ENCODE assay signal across 1 cellular context in genomic region chr19:55661826-55662225, GRCh38.
A peak's percentile ranks its signal among the peaks of the same experiment; 100 is the strongest.
TF ChIP-seq lines count a peak whose summit lies in the region.

No MANE protein-coding gene starts in this region.

TF ChIP-seq in HEK293, 187 proteins besides CTCF, POLR2A, EP300 and RAD21:
- no peak for TF ChIP-seq ZNF701 (tag by site-specific recombination; IDR thresholded peaks at IDR 0.05)
- TF ChIP-seq SP2 (tag by site-specific recombination; IDR thresholded peaks at IDR 0.05), result 0 out of 2 replicates have a peak, but pooled peaks have one; percentile 6
- peak; percentile 93 for TF ChIP-seq PRDM1 (tag by site-specific recombination; IDR thresholded peaks at IDR 0.05)
